In genomic region chr1:19432943-19433609, GRCh38 we compare ENCODE assay signal across 12 cellular contexts. TPM values are rescaled to one million over a fixed set of nuclear protein-coding genes. Genes with fewer than 3 reads are reported as not detected.
DNase-seq lines count a peak whose midpoint lies in the region; ATAC-seq, FAIRE-seq and TF ChIP-seq lines count a peak whose summit lies in the region.
"Had no signal": no experiment of that assay in that cellular context is flagged by ENCODE, and none has a peak within 500 bp of the region (broad histone marks: within the 10 kb centered on the region; RNA-seq: fewer than 3 reads in every experiment).

No MANE protein-coding gene starts in this region.

- H2BK15ac ChIP-seq in H9 (ENCODE audit: low read depth, low read length): no peak overlapping the region

- H4K20me1 ChIP-seq in H9 (ENCODE audit: control insufficient read depth, insufficient read depth, insufficient read length): no peaks in the 10 kb centered on the region

- no peak overlapping the region for H2BK12ac ChIP-seq in H9 (ENCODE audit: insufficient read length, low read depth, low read length)

- 76 to 78% methylated on average over 14 of the region's 14 CpGs for WGBS in upper lobe of left lung, 2 donors
- no CpG with 5 or more reads among the region's 14 CpGs for WGBS in H9 (ENCODE audit: extremely low coverage, insufficient read length, low lambda C conversion rate)

- no peak overlapping the region for H4K91ac ChIP-seq in H9 (ENCODE audit: insufficient read length, low read depth, low read length)

- H3K4me2 ChIP-seq in H9 (ENCODE audit: insufficient read depth, insufficient read length, low read length): no peak overlapping the region

- H3K4me1 Mint-ChIP-seq in activated naive CD4-positive, alpha-beta T cell treated with anti-CD3 and anti-CD28 coated beads, Interleukin-2, amount 10 ng/mL, durations not matched to agents 7 days and 5 days: peaks cover 76% of the 10 kb centered on the region
- peaks cover 17 to 20% of the 10 kb centered on the region in 2 experiments for H3K4me1 Mint-ChIP-seq in H9

- no peak overlapping the region for H4K8ac ChIP-seq in H9 (replicated peaks; ENCODE audit: insufficient read length, low read depth, low read length)

- H2AFZ ChIP-seq in H9 (ENCODE audit: low read length): no peak overlapping the region

- no peaks in the 10 kb centered on the region for H3K9me3 Mint-ChIP-seq in activated naive CD4-positive, alpha-beta T cell treated with anti-CD3 and anti-CD28 coated beads, Interleukin-2, amount 10 ng/mL, durations not matched to agents 7 days and 5 days
- H3K9me3 Mint-ChIP-seq in H9: no peaks in the 10 kb centered on the region

- H3K36me3 Mint-ChIP-seq in activated naive CD4-positive, alpha-beta T cell treated with anti-CD3 and anti-CD28 coated beads, Interleukin-2, amount 10 ng/mL, durations not matched to agents 7 days and 5 days: peaks cover 49% of the 10 kb centered on the region
- peaks cover 3 to 19% (median 12%) of the 10 kb centered on the region in 3 experiments; a peak in 6 of 7 replicates for H3K36me3 Mint-ChIP-seq in H9 (ENCODE audit: insufficient read depth in 1 of 3, low read depth in 3 of 3)

- H3K23me2 ChIP-seq in H9 (ENCODE audit: insufficient read length, low read depth, low read length, poor library complexity, severe bottlenecking): no peaks in the 10 kb centered on the region

- no peaks in the 10 kb centered on the region for H3K27me3 Mint-ChIP-seq in activated naive CD4-positive, alpha-beta T cell treated with anti-CD3 and anti-CD28 coated beads, Interleukin-2, amount 10 ng/mL, durations not matched to agents 7 days and 5 days
- no peaks in the 10 kb centered on the region for H3K27me3 Mint-ChIP-seq in H9 (ENCODE audit: low read depth)

- H3K14ac ChIP-seq in H9 (ENCODE audit: insufficient read depth, low read length): no peak overlapping the region

- no peak overlapping the region for H4K5ac ChIP-seq in H9 (ENCODE audit: insufficient read length, low read depth, low read length)

- H3K36me3 ChIP-seq in right atrium auricular region (no peaks in the 10 kb centered on the region), muscle layer of duodenum (ENCODE audit: control insufficient read depth in 1 of 2, insufficient read depth in 2 of 2, low read length in 2 of 2) (no peaks in the 10 kb centered on the region), upper lobe of left lung (no peaks in the 10 kb centered on the region)

- peak overlapping the region; percentile 9 for H3K27ac Mint-ChIP-seq in activated naive CD4-positive, alpha-beta T cell treated with anti-CD3 and anti-CD28 coated beads, Interleukin-2, amount 10 ng/mL, durations not matched to agents 7 days and 5 days
- H3K27ac Mint-ChIP-seq in H9: no peak overlapping the region

- intact Hi-C loops in Right ventricle myocardium superior (cut with DNase I): loop anchor here (10.0 kb wide), 1 partner anchor 52 kb away; the partner anchor contains the start of gene CAPZB

- no peak overlapping the region for H3K56ac ChIP-seq in H9 (ENCODE audit: insufficient read length, low read depth, low read length)

- no peak overlapping the region for H3K4ac ChIP-seq in H9 (ENCODE audit: low read depth, low read length)

- H3K27ac ChIP-seq in right atrium auricular region (peak overlapping the region; percentile 86 to 90), muscle layer of duodenum (ENCODE audit: low read length) (peak overlapping the region; percentile 48), upper lobe of left lung (peak overlapping the region in 3 of 4 donors; percentile 70 to 88 (median 83)), H9 (ENCODE audit: insufficient read length, low read depth, low read length) (no peak overlapping the region)
- H3K27ac ChIP-seq: neutrophil had no signal

- TF ChIP-seq EP300 in upper lobe of left lung (IDR thresholded peaks at IDR 0.05): peak in 2 of 4 donors; percentile 69 to 76

- ATAC-seq in Right ventricle myocardium superior (ENCODE audit: poor library complexity): no peak
- ATAC-seq in upper lobe of left lung (ENCODE audit: low FRiP score in 2 of 2): no peak

- no peak overlapping the region for H3K18ac ChIP-seq in H9 (ENCODE audit: insufficient read length, low read depth, low read length)

- H3K4me1 ChIP-seq in right atrium auricular region (peaks cover 0 to 95% of the 10 kb centered on the region in 2 donors), muscle layer of duodenum (ENCODE audit: control insufficient read depth in 1 of 2, insufficient read depth in 2 of 2, low read length in 2 of 2) (peaks cover 54 to 84% of the 10 kb centered on the region in 2 donors), upper lobe of left lung (peaks cover 74 to 80% (median 77%) of the 10 kb centered on the region in 4 donors), H9 (ENCODE audit: insufficient read depth, low read length) (peaks cover 3% of the 10 kb centered on the region; the same call in 1 of the 2 replicates)

- TF ChIP-seq CTCF in right atrium auricular region (IDR thresholded peaks at IDR 0.05) (no peak), upper lobe of left lung (IDR thresholded peaks at IDR 0.05) (no peak), GM10248 (IDR thresholded peaks at IDR 0.05; ENCODE audit: control extremely low read depth, extremely low read depth, low read depth, missing control alignments) (no peak), H9 (conservative IDR thresholded peaks at IDR 0.05) (no peak)

- no peak overlapping the region for H3K23ac ChIP-seq in H9 (ENCODE audit: insufficient read length, low read depth, low read length)

- no peak overlapping the region for H2BK5ac ChIP-seq in H9 (ENCODE audit: insufficient read length, low read length)

- POLR2A ChIA-PET in GM10248 (lab: Yijun Ruan, JAX): no interaction called here

- no peak for FAIRE-seq in RCC 7860 (lab: Jason Lieb, UNC)

- no peak overlapping the region for H2AK5ac ChIP-seq in H9 (ENCODE audit: insufficient read length, low read length)

- H2BK20ac ChIP-seq in H9 (ENCODE audit: low read depth, low read length, poor library complexity, severe bottlenecking): no peak overlapping the region

- no peak for TF ChIP-seq POLR2A in upper lobe of left lung (IDR thresholded peaks at IDR 0.05)

- H3K4me3 Mint-ChIP-seq in activated naive CD4-positive, alpha-beta T cell treated with anti-CD3 and anti-CD28 coated beads, Interleukin-2, amount 10 ng/mL, durations not matched to agents 7 days and 5 days: no peak overlapping the region
- H3K4me3 Mint-ChIP-seq in H9: no peak overlapping the region

- no peaks in the 10 kb centered on the region for H3K9me3 ChIP-seq in right atrium auricular region
- H3K9me3 ChIP-seq in muscle layer of duodenum (ENCODE audit: control insufficient read depth in 1 of 2, low read length in 2 of 2): no peaks in the 10 kb centered on the region
- H3K9me3 ChIP-seq in upper lobe of left lung: no peaks in the 10 kb centered on the region
- no peaks in the 10 kb centered on the region for H3K9me3 ChIP-seq in H9 (ENCODE audit: control insufficient read depth, low read depth, low read length)
- H3K9me3 ChIP-seq: neutrophil had no signal

- no peak overlapping the region for H3K9ac ChIP-seq in H9 (ENCODE audit: extremely low read depth, insufficient read length, low read length)

- no peak overlapping the region for H3T11ph ChIP-seq in H9 (ENCODE audit: low read length)

- H3K4me3 ChIP-seq in right atrium auricular region: no peak overlapping the region
- H3K4me3 ChIP-seq in muscle layer of duodenum (ENCODE audit: low read depth in 1 of 2, low read length in 2 of 2): no peak overlapping the region
- no peak overlapping the region for H3K4me3 ChIP-seq in upper lobe of left lung

- H3K79me1 ChIP-seq in H9 (ENCODE audit: insufficient read depth, low read depth, low read length, poor library complexity, severe bottlenecking): peaks cover 25% of the 10 kb centered on the region

- H3K79me2 ChIP-seq in H9 (ENCODE audit: insufficient read depth, low read length): peaks cover 65% of the 10 kb centered on the region

- H3K27me3 ChIP-seq in right atrium auricular region (no peaks in the 10 kb centered on the region), muscle layer of duodenum (ENCODE audit: low read depth, low read length) (no peaks in the 10 kb centered on the region), upper lobe of left lung (no peaks in the 10 kb centered on the region), H9 (ENCODE audit: insufficient read depth, low read length) (no peaks in the 10 kb centered on the region)
- H3K27me3 ChIP-seq: neutrophil had no signal

- H2BK120ac ChIP-seq in H9 (ENCODE audit: low read depth, low read length, poor library complexity, severe bottlenecking): no peak overlapping the region

- no peak for DNase-seq in right atrium auricular region (ENCODE audit: low spot score)
- DNase-seq in Right ventricle myocardium superior: no peak
- DNase-seq in activated naive CD4-positive, alpha-beta T cell treated with anti-CD3 and anti-CD28 coated beads, Interleukin-2, amount 10 ng/mL, durations not matched to agents 7 days and 5 days: no peak
- no peak for DNase-seq in upper lobe of left lung
- DNase-seq in RCC 7860 (ENCODE audit: low spot score): no peak
- DNase-seq in GM10248 (ENCODE audit: extremely low spot score): no peak
- DNase-seq in H9: no peak
- DNase-seq: H7, NCI-H345, T-helper 9 cell had no signal

- CTCF ChIA-PET in activated naive CD4-positive, alpha-beta T cell treated with anti-CD3 and anti-CD28 coated beads, Interleukin-2, amount 10 ng/mL, durations not matched to agents 7 days and 5 days (lab: Charles Lee): interaction anchor here (1.1 kb wide), 1 partner anchor 229 kb away, joined by 4 read pairs; no protein-coding TSS in a partner anchor
- CTCF ChIA-PET in GM10248 (lab: Yijun Ruan, JAX): interaction anchor here (1.5 kb wide), 1 partner anchor 32 kb away, joined by 4 read pairs; no protein-coding TSS in a partner anchor

RNA-seq across cellular contexts. Expression of gene CAPZB, which starts 52.3 kb away (rescaled TPM):
- 100 to 1,000 TPM in 1 of 2 donors, 10 to 100 TPM in 1; 87.8 to 122 TPM for total RNA-seq in right atrium auricular region
- 222 TPM for total RNA-seq in Right ventricle myocardium superior
- 100 to 1,000 TPM in 5 of 6 donors, 10 to 100 TPM in 1; 96.4 to 303 (median 144) TPM for total RNA-seq in upper lobe of left lung
- total RNA-seq in H9 (2021): 343 and 348 TPM in 2 replicates
